8 cellular contexts compared by ENCODE assay signal in the genomic region with DNA sequence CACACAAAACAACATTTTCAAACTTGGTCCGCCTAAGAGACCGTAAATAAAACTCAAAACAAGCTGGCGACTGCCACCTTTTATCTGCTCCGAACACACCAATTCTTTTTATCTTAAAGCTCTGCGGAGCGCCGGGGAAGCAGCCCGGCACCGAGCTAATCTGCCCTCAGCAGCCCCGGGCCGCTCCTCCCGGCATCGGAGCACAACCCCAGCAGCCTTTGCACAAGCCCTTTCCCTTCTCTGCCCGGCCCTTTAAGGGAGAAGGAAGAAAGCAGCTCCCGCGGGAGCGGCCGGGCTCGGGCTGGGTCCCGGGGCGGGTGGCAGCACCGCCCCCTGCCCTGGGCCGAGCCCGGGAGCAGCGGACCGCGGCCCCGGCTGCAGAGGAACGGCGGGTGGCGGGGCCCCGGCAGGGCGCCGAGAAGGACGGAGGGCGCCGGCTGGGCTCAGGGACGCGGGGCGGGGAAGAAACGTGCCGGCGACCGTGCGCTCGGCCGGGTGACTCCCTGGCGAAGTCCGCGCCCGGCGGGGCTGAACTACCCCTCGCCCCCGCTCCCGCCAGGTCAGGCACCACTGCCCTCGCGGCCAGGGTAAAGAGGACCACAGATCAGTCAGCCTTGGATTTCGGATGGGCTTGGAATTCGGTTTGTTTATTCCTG.
A peak's percentile ranks its signal among the peaks of the same experiment; 100 is the strongest.
DNase-seq lines count a peak whose midpoint lies in the region; TF ChIP-seq lines count a peak whose summit lies in the region.

No MANE protein-coding gene starts in this region.

- H3F3A ChIP-seq in smooth muscle cell (ENCODE audit: low read depth), result peaks cover 7% of the 10 kb centered on the region

- peak overlapping the region; percentile 80 for H3K4me3 ChIP-seq in smooth muscle cell

- H3K9ac ChIP-seq in smooth muscle cell (ENCODE audit: low read depth), result peak overlapping the region; percentile 68

- no peaks in the 10 kb centered on the region for H3K9me3 ChIP-seq in smooth muscle cell (replicated peaks; ENCODE audit: low read depth)

- H3K4me1 ChIP-seq in smooth muscle cell (ENCODE audit: low read depth), result peaks cover 14% of the 10 kb centered on the region

- peak; percentile 4 to 6 for DNase-seq in SHP77 (lab: John Stamatoyannopoulos, UW)
- DNase-seq in SHP77 treated with DMSO at 0.1 percent for 48 hours (lab: John Stamatoyannopoulos, UW), result no peak
- DNase-seq in NCI-H226, result peak; percentile 36
- peak; percentile 39 to 40 for DNase-seq in T47D (ENCODE audit: low read depth in 1 of 2, low spot score in 1 of 2)
- peak; percentile 48 for DNase-seq in iPS-NIHi7 (ENCODE audit: extremely low spot score)
- no peak for DNase-seq in smooth muscle cell (lab: John Stamatoyannopoulos, UW; ENCODE audit: unreplicated experiment)
- DNase-seq in NCI-H2107 (lab: John Stamatoyannopoulos, UW), result no peak
- no peak for DNase-seq in GF-D8 (lab: John Stamatoyannopoulos, UW)

- peak overlapping the region; percentile 71 for H3K27ac ChIP-seq in smooth muscle cell (ENCODE audit: low read depth)

- no peaks in the 10 kb centered on the region for H4K20me1 ChIP-seq in smooth muscle cell (ENCODE audit: low read depth)

- no peaks in the 10 kb centered on the region for H3K36me3 ChIP-seq in smooth muscle cell (ENCODE audit: low read depth)

- 1% methylated on average over 59 of the region's 59 CpGs for WGBS in smooth muscle cell (ENCODE audit: low lambda C conversion rate)

- peaks cover 64% of the 10 kb centered on the region for H3K79me2 ChIP-seq in smooth muscle cell (ENCODE audit: low read depth)

- no peaks in the 10 kb centered on the region for H3K27me3 ChIP-seq in smooth muscle cell (ENCODE audit: low read depth)

- TF ChIP-seq CTCF in smooth muscle cell (IDR thresholded peaks at IDR 0.05; ENCODE audit: borderline replicate concordance, insufficient read depth, poor library complexity, severe bottlenecking), result no peak

- H2AFZ ChIP-seq in smooth muscle cell (ENCODE audit: low read depth), result peak overlapping the region; percentile 98

- peak overlapping the region; percentile 97 for H3K4me2 ChIP-seq in smooth muscle cell

- in situ Hi-C loops in T47D (cut with HindIII; ENCODE audit: low pct_unique_long_range_greater_than_20kb, low sequenced_read_pairs), result no loop called here

Comparison
In these comparisons a context has a peak if more than half of its experiments do, and no peak if none do; other contexts are left out.
1. DNase-seq: peak in SHP77 (2 of 2), NCI-H226 (single experiment), T47D (2 of 2) and iPS-NIHi7 (single experiment); none in SHP77 treated with DMSO at 0.1 percent for 48 hours (single experiment), smooth muscle cell (single experiment), NCI-H2107 (single experiment) and GF-D8 (single experiment).